In the genomic region with DNA sequence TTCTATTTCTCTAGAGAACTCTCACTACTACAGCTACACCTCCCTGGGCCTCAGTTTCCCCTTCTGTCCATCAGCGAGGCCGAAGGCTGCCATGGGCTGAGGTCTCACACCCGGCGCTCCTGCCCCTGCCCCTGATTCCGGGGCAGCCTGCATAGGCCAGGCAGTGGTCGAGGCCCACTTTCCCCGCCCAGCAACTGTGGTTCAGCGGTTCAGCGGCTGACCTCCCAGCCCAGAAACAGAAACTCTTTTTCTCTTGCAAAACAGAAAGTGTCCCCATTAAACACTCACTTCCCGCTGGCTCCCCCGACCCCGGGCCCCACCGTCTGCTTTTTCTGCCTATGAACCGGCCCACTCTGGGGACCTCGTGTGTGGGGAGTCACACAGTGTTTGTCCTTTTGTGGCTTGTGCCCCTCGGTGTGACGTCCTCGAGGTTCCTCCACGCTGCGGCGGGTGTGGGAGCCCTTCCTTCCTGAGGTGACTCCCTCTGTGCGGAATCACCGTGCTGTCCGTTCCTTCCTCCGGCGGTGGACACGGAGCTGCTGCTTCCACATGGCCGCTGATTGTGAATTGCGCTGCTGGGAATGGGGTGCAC, we compare ENCODE assay signal across 1 cellular context.
TF ChIP-seq lines count a peak whose summit lies in the region.

No MANE protein-coding gene starts in this region.

TF ChIP-seq in HepG2, 621 proteins besides CTCF, POLR2A, EP300 and RAD21 (continues in another document):
- TF ChIP-seq HNRNPLL (IDR thresholded peaks at IDR 0.05; ENCODE audit: low read depth, low read length, poor library complexity, severe bottlenecking) (peak; percentile 32), ZNF607 (CRISPR knock-in tag; IDR thresholded peaks at IDR 0.05; ENCODE audit: borderline replicate concordance) (no peak), ZNF530 (CRISPR knock-in tag; IDR thresholded peaks at IDR 0.05; ENCODE audit: low read depth) (no peak), ZBTB7B (CRISPR knock-in tag; IDR thresholded peaks at IDR 0.05) (no peak), MAF1 (CRISPR knock-in tag; IDR thresholded peaks at IDR 0.05; ENCODE audit: borderline replicate concordance) (no peak), SMAD3 (CRISPR knock-in tag; IDR thresholded peaks at IDR 0.05) (no peak), ZNF883 (CRISPR knock-in tag; IDR thresholded peaks at IDR 0.05; ENCODE audit: not compliant biosample characterization) (peak; percentile 20), KLF13 (CRISPR knock-in tag; IDR thresholded peaks at IDR 0.05) (no peak), RAD51 (IDR thresholded peaks at IDR 0.05; ENCODE audit: borderline replicate concordance) (no peak), NCOA1 (CRISPR knock-in tag; IDR thresholded peaks at IDR 0.05) (no peak), CEBPG (CRISPR knock-in tag; IDR thresholded peaks at IDR 0.05) (no peak), CCDC6 (CRISPR knock-in tag; IDR thresholded peaks at IDR 0.05) (no peak), ZSCAN30 (CRISPR knock-in tag; IDR thresholded peaks at IDR 0.05) (no peak), RFXANK (CRISPR knock-in tag; IDR thresholded peaks at IDR 0.05) (no peak), THYN1 (CRISPR knock-in tag; IDR thresholded peaks at IDR 0.05; ENCODE audit: borderline replicate concordance, low read depth) (no peak), ZNF768 (CRISPR knock-in tag; IDR thresholded peaks at IDR 0.05) (0 out of 2 replicates have a peak, but pooled peaks have one; percentile 15), ZBTB7A (CRISPR knock-in tag; IDR thresholded peaks at IDR 0.05) (peak; percentile 25; the same call in 1 of the 2 replicates), SIN3A (IDR thresholded peaks at IDR 0.05; ENCODE audit: borderline replicate concordance, low read depth, low read length) (no peak), ZBTB20 (CRISPR knock-in tag; IDR thresholded peaks at IDR 0.05; ENCODE audit: borderline replicate concordance, low read depth) (no peak), HOXA3 (CRISPR knock-in tag; IDR thresholded peaks at IDR 0.05) (peak; percentile 39; the same call in 1 of the 2 replicates), IKZF4 (CRISPR knock-in tag; IDR thresholded peaks at IDR 0.05; ENCODE audit: borderline replicate concordance, low read depth, not compliant biosample characterization) (peak; percentile 29), ZBTB38 (CRISPR knock-in tag; IDR thresholded peaks at IDR 0.05) (peak; percentile 71), SP4 (CRISPR knock-in tag; IDR thresholded peaks at IDR 0.05) (0 out of 2 replicates have a peak, but pooled peaks have one; percentile 31), KDM5B (CRISPR knock-in tag; IDR thresholded peaks at IDR 0.05; ENCODE audit: borderline replicate concordance) (peak; percentile 3; the same call in 1 of the 2 replicates), ZNF143 (CRISPR knock-in tag; IDR thresholded peaks at IDR 0.05) (no peak), ZMYM3 (CRISPR knock-in tag; IDR thresholded peaks at IDR 0.05) (0 out of 2 replicates have a peak, but pooled peaks have one; percentile 10), ZNF839 (CRISPR knock-in tag; IDR thresholded peaks at IDR 0.05; ENCODE audit: borderline replicate concordance) (no peak)
- TF ChIP-seq, protein P1, sequence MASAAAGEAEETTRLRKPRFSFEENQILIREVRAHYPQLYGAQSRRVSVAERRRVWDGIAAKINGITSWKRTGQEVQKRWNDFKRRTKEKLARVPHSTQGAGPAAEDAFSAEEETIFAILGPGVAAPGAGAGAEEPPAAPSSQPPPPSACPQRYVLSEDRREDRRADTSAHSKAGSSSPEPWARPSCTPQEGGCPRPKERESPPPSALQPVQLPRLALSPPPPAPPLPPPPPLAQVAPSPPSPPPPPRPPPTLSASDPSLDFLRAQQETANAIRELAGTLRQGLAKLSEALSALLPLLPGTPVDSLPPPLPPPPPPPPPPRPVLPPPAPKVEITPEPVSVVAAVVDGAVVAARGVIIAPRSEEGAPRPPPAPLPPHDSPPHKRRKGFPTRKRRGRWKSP (CRISPR knock-in tag; IDR thresholded peaks at IDR 0.05), result no peak
- TF ChIP-seq, protein P2, sequence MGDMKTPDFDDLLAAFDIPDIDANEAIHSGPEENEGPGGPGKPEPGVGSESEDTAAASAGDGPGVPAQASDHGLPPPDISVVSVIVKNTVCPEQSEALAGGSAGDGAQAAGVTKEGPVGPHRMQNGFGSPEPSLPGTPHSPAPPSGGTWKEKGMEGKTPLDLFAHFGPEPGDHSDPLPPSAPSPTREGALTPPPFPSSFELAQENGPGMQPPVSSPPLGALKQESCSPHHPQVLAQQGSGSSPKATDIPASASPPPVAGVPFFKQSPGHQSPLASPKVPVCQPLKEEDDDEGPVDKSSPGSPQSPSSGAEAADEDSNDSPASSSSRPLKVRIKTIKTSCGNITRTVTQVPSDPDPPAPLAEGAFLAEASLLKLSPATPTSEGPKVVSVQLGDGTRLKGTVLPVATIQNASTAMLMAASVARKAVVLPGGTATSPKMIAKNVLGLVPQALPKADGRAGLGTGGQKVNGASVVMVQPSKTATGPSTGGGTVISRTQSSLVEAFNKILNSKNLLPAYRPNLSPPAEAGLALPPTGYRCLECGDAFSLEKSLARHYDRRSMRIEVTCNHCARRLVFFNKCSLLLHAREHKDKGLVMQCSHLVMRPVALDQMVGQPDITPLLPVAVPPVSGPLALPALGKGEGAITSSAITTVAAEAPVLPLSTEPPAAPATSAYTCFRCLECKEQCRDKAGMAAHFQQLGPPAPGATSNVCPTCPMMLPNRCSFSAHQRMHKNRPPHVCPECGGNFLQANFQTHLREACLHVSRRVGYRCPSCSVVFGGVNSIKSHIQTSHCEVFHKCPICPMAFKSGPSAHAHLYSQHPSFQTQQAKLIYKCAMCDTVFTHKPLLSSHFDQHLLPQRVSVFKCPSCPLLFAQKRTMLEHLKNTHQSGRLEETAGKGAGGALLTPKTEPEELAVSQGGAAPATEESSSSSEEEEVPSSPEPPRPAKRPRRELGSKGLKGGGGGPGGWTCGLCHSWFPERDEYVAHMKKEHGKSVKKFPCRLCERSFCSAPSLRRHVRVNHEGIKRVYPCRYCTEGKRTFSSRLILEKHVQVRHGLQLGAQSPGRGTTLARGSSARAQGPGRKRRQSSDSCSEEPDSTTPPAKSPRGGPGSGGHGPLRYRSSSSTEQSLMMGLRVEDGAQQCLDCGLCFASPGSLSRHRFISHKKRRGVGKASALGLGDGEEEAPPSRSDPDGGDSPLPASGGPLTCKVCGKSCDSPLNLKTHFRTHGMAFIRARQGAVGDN (CRISPR knock-in tag; IDR thresholded peaks at IDR 0.05), result peak; percentile 57
- TF ChIP-seq, protein P3, sequence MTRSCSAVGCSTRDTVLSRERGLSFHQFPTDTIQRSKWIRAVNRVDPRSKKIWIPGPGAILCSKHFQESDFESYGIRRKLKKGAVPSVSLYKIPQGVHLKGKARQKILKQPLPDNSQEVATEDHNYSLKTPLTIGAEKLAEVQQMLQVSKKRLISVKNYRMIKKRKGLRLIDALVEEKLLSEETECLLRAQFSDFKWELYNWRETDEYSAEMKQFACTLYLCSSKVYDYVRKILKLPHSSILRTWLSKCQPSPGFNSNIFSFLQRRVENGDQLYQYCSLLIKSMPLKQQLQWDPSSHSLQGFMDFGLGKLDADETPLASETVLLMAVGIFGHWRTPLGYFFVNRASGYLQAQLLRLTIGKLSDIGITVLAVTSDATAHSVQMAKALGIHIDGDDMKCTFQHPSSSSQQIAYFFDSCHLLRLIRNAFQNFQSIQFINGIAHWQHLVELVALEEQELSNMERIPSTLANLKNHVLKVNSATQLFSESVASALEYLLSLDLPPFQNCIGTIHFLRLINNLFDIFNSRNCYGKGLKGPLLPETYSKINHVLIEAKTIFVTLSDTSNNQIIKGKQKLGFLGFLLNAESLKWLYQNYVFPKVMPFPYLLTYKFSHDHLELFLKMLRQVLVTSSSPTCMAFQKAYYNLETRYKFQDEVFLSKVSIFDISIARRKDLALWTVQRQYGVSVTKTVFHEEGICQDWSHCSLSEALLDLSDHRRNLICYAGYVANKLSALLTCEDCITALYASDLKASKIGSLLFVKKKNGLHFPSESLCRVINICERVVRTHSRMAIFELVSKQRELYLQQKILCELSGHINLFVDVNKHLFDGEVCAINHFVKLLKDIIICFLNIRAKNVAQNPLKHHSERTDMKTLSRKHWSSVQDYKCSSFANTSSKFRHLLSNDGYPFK (CRISPR knock-in tag; IDR thresholded peaks at IDR 0.05; ENCODE audit: borderline replicate concordance), result no peak
- TF ChIP-seq, protein P4, sequence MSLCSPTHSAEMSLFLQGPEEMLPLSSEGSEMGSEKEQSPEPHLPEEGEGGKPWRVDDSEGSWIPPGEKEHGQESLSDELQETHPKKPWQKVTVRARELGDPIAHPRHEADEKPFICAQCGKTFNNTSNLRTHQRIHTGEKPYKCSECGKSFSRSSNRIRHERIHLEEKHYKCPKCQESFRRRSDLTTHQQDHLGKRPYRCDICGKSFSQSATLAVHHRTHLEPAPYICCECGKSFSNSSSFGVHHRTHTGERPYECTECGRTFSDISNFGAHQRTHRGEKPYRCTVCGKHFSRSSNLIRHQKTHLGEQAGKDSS (CRISPR knock-in tag; IDR thresholded peaks at IDR 0.05; ENCODE audit: borderline replicate concordance, low read depth), result 0 out of 2 replicates have a peak, but pooled peaks have one; percentile 21
- TF ChIP-seq, protein P5, sequence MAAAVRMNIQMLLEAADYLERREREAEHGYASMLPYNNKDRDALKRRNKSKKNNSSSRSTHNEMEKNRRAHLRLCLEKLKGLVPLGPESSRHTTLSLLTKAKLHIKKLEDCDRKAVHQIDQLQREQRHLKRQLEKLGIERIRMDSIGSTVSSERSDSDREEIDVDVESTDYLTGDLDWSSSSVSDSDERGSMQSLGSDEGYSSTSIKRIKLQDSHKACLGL (CRISPR knock-in tag; IDR thresholded peaks at IDR 0.05), result 0 out of 2 replicates have a peak, but pooled peaks have one; percentile 19
- TF ChIP-seq, protein P6, sequence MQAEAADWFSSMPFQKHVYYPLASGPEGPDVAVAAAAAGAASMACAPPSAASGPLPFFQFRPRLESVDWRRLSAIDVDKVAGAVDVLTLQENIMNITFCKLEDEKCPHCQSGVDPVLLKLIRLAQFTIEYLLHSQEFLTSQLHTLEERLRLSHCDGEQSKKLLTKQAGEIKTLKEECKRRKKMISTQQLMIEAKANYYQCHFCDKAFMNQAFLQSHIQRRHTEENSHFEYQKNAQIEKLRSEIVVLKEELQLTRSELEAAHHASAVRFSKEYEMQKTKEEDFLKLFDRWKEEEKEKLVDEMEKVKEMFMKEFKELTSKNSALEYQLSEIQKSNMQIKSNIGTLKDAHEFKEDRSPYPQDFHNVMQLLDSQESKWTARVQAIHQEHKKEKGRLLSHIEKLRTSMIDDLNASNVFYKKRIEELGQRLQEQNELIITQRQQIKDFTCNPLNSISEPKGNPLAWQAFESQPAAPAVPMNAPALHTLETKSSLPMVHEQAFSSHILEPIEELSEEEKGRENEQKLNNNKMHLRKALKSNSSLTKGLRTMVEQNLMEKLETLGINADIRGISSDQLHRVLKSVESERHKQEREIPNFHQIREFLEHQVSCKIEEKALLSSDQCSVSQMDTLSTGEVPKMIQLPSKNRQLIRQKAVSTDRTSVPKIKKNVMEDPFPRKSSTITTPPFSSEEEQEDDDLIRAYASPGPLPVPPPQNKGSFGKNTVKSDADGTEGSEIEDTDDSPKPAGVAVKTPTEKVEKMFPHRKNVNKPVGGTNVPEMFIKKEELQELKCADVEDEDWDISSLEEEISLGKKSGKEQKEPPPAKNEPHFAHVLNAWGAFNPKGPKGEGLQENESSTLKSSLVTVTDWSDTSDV (CRISPR knock-in tag; IDR thresholded peaks at IDR 0.05), result 0 out of 2 replicates have a peak, but pooled peaks have one; percentile 30
- TF ChIP-seq, protein P7, sequence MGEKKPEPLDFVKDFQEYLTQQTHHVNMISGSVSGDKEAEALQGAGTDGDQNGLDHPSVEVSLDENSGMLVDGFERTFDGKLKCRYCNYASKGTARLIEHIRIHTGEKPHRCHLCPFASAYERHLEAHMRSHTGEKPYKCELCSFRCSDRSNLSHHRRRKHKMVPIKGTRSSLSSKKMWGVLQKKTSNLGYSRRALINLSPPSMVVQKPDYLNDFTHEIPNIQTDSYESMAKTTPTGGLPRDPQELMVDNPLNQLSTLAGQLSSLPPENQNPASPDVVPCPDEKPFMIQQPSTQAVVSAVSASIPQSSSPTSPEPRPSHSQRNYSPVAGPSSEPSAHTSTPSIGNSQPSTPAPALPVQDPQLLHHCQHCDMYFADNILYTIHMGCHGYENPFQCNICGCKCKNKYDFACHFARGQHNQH (CRISPR knock-in tag; IDR thresholded peaks at IDR 0.05), result no peak
